34 cellular contexts compared by ENCODE assay signal in the genomic region with DNA sequence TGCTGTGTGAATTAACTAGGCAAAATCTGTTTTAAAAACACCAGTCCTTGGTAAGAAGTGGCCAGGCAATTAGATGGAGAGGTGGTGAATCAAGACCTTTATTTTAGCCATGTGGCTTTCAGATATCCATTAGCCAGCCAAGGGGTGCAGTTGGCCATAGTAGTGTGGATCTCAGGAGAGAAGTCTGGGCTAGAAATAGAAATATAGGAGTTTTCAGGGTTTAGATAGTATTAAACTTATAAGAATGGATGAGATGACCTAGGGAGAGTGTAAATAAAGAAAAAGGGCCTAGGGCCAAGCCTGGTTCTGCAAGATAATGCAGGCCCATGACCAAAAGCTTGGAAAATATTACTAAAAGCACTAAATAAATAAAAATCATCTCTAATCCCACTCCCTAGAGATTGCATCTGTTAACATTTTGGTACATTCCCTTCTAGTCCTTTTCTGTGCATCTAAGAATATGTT.
"Had no signal": no experiment of that assay in that cellular context is flagged by ENCODE, and none has a peak within 500 bp of the region (broad histone marks: within the 10 kb centered on the region; RNA-seq: fewer than 3 reads in every experiment).

No MANE protein-coding gene starts in this region.

- H3K9me3 ChIP-seq: adrenal gland, body of pancreas, breast epithelium had no signal

- DNase-seq: activated B cell treated with CpG ODN at 0.5 μM for 24 hours; activated CD4-positive, alpha-beta memory T cell treated with anti-CD3 and anti-CD28 coated beads for 36 hours; activated CD4-positive, alpha-beta T cell treated with anti-CD3 and anti-CD28 coated beads for 4 hours; activated CD4-positive, alpha-beta T cell treated with anti-CD3 and anti-CD28 coated beads, Interleukin-2, amount 10 ng/mL, durations not matched to agents 24 days and 14 days; activated CD4-positive, alpha-beta T cell treated with anti-CD3 and anti-CD28 coated beads, Interleukin-2, amount 50 U/mL, for 1 hour; activated CD4-positive, alpha-beta T cell treated with anti-CD3 and anti-CD28 coated beads, Interleukin-2, amount 50 U/mL, for 4 hours; activated CD4-positive, CD25-positive, alpha-beta regulatory T cell treated with anti-CD3 and anti-CD28 coated beads, Interleukin-2, amount 50 U/mL, for 72 hours; activated CD8-positive, alpha-beta memory T cell treated with anti-CD3 and anti-CD28 coated beads, Interleukin-2, amount 50 U/mL, for 4 hours; activated CD8-positive, alpha-beta T cell treated with anti-CD3 and anti-CD28 coated beads for 36 hours; activated effector memory CD4-positive, alpha-beta T cell treated with anti-CD3 and anti-CD28 coated beads, Interleukin-2, amount 50 U/mL, for 16 hours; activated gamma-delta T cell treated with Interleukin-2 at 50 U/mL for 16 hours; activated naive CD4-positive, alpha-beta T cell; activated naive CD4-positive, alpha-beta T cell treated with anti-CD3 and anti-CD28 coated beads for 36 hours; activated naive CD4-positive, alpha-beta T cell treated with anti-CD3 and anti-CD28 coated beads, Interleukin-2, amount 50 U/mL, for 16 hours; activated naive CD8-positive, alpha-beta T cell treated with anti-CD3 and anti-CD28 coated beads for 36 hours; activated T-cell treated with anti-CD3 and anti-CD28 coated beads for 4 hours; activated T-cell treated with anti-CD3 and anti-CD28 coated beads, Interleukin-2, amount 50 U/mL, for 1 hour; activated T-cell treated with anti-CD3 and anti-CD28 coated beads, Interleukin-2, amount 50 U/mL, for 4 hours; activated T-cell treated with anti-CD3 and anti-CD28 coated beads, Interleukin-2, amount 50 U/mL, for 72 hours; adrenal gland; amniotic stem cell; aorta; body of pancreas; brain microvascular endothelial cell; central memory CD4-positive, alpha-beta T cell; T-helper 2 cell; T-helper 9 cell had no signal

- ATAC-seq: activated CD8-positive, alpha-beta T cell treated with anti-CD3 and anti-CD28 coated beads for 36 hours; activated naive CD4-positive, alpha-beta T cell treated with anti-CD3 and anti-CD28 coated beads, Interleukin-2, amount 50 U/mL, for 72 hours; activated T-cell treated with anti-CD3 and anti-CD28 coated beads, Interleukin-2, amount 50 U/mL, for 4 hours; activated T-cell treated with anti-CD3 and anti-CD28 coated beads, Interleukin-2, amount 50 U/mL, for 72 hours; activated T-helper 17 cell treated with anti-CD3 and anti-CD28 coated beads, Interleukin-2, amount 50 U/mL, for 72 hours; body of pancreas had no signal

- H3K27ac ChIP-seq: adrenal gland, body of pancreas, brain microvascular endothelial cell, breast epithelium, VCaP had no signal

- H3K27me3 ChIP-seq: adrenal gland, body of pancreas, brain microvascular endothelial cell, breast epithelium had no signal

- H3K4me1 ChIP-seq: adrenal gland, breast epithelium had no signal

- H3K4me3 ChIP-seq: adrenal gland, body of pancreas, breast epithelium had no signal

- FAIRE-seq: astrocyte, colon, TTC549 had no signal

- H3K36me3 ChIP-seq: adrenal gland, brain microvascular endothelial cell, breast epithelium had no signal
